Comparison of ENCODE assay signal across 13 cellular contexts in the genomic region with DNA sequence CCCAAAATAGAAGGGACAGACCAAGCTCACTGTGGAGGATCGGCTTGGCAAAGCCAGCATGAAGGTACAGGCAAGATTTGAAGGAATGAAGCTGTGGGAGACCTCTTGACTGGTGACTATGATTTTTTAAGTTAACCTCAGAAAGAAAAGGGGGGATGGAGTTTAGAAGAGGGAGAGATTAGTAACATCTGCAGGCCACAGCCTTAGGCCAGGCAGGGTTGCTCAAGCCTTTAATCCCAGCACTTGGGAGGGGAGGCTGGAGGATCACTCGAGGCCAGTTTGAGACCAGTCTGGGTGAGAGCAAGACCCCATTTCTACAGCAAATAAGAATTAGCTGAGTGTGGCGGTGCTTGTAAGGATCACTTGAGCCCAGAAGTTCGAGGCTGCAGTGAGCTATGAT. TPM values are rescaled to one million over a fixed set of nuclear protein-coding genes. Genes with fewer than 3 reads are reported as not detected.
DNase-seq lines count a peak whose midpoint lies in the region; ATAC-seq, FAIRE-seq and TF ChIP-seq lines count a peak whose summit lies in the region.
"Had no signal": no experiment of that assay in that cellular context is flagged by ENCODE, and none has a peak within 500 bp of the region (broad histone marks: within the 10 kb centered on the region; RNA-seq: fewer than 3 reads in every experiment).

No MANE protein-coding gene starts in this region.

- peaks cover 3% of the 10 kb centered on the region for H3K36me3 Mint-ChIP-seq in effector memory CD8-positive, alpha-beta T cell (ENCODE audit: insufficient read depth)
- H3K36me3 Mint-ChIP-seq in activated naive CD8-positive, alpha-beta T cell treated with anti-CD3 and anti-CD28 coated beads for 36 hours: no peaks in the 10 kb centered on the region

- in situ Hi-C loops in transverse colon (cut with MboI; ENCODE audit: low pct_ligation_motif_present in 1 of 4, low pct_unique_long_range_greater_than_20kb in 1 of 4, low sequenced_read_pairs in 3 of 4): no loop called here

- H3K4me2 ChIP-seq in KMS-11: peak overlapping the region; percentile 94

- H4K20me1 ChIP-seq in KMS-11 (ENCODE audit: insufficient read depth): no peaks in the 10 kb centered on the region

- no peak overlapping the region for H3K4me3 ChIP-seq in KMS-11 (IDR thresholded peaks at IDR 0.05; ENCODE audit: insufficient read depth, low read depth, low read length)
- no peak overlapping the region for H3K4me3 ChIP-seq in mucosa of descending colon
- H3K4me3 ChIP-seq in transverse colon: no peak overlapping the region
- H3K4me3 ChIP-seq: HAP-1 had no signal

- ATAC-seq in effector memory CD8-positive, alpha-beta T cell (replicated peaks): no peak
- peak; percentile 34 for ATAC-seq in mucosa of descending colon

- TF ChIP-seq CTCF in KMS-11 (conservative IDR thresholded peaks at IDR 0.05; ENCODE audit: low read depth, low read length) (no peak), mucosa of descending colon (IDR thresholded peaks at IDR 0.05) (no peak), transverse colon (IDR thresholded peaks at IDR 0.05) (no peak)

- intact Hi-C loops in mucosa of descending colon (cut with DNase I, micrococcal nuclease): no loop called here
- intact Hi-C loops in transverse colon (cut with DNase I; ENCODE audit: low total_unique reads): no loop called here

- no peak overlapping the region for H3K4me3 Mint-ChIP-seq in effector memory CD8-positive, alpha-beta T cell
- no peak overlapping the region for H3K4me3 Mint-ChIP-seq in activated naive CD8-positive, alpha-beta T cell treated with anti-CD3 and anti-CD28 coated beads for 36 hours

- TF ChIP-seq POLR2A in transverse colon (IDR thresholded peaks at IDR 0.05): no peak

- H3K36me3 ChIP-seq in KMS-11 (ENCODE audit: insufficient read depth) (no peaks in the 10 kb centered on the region), mucosa of descending colon (ENCODE audit: low read depth) (no peaks in the 10 kb centered on the region), transverse colon (no peaks in the 10 kb centered on the region)
- H3K36me3 ChIP-seq: HAP-1 had no signal

- H3K27me3 Mint-ChIP-seq in effector memory CD8-positive, alpha-beta T cell: peaks cover 0 to 18% of the 10 kb centered on the region in 2 donors
- peaks cover 32% of the 10 kb centered on the region for H3K27me3 Mint-ChIP-seq in activated naive CD8-positive, alpha-beta T cell treated with anti-CD3 and anti-CD28 coated beads for 36 hours

- peak overlapping the region; percentile 12 to 81 for H3K27ac Mint-ChIP-seq in effector memory CD8-positive, alpha-beta T cell
- H3K27ac Mint-ChIP-seq in activated naive CD8-positive, alpha-beta T cell treated with anti-CD3 and anti-CD28 coated beads for 36 hours: no peak overlapping the region

- H3K9ac ChIP-seq in KMS-11: peak overlapping the region; percentile 41; the same call in 1 of the 2 replicates

- WGBS in transverse colon (ENCODE audit: low coverage in 1 of 2), 2 donors: 64 to 75% methylated on average over 4 of the region's 4 CpGs

- DNase-seq in effector memory CD8-positive, alpha-beta T cell: no peak
- DNase-seq in mucosa of descending colon (no peak), transverse colon (no peak), cerebellum (ENCODE audit: low spot score) (no peak), DMS153 (lab: John Stamatoyannopoulos, UW) (no peak), HTR-8/SVneo (ENCODE audit: insufficient read length, low spot score) (no peak)
- DNase-seq in activated naive CD8-positive, alpha-beta T cell treated with anti-CD3 and anti-CD28 coated beads for 36 hours: no peak
- DNase-seq: activated CD4-positive, alpha-beta T cell treated with anti-CD3 and anti-CD28 coated beads for 1 hour; activated naive CD4-positive, alpha-beta T cell treated with anti-CD3 and anti-CD28 coated beads, Interleukin-2, amount 50 U/mL, for 16 hours; SHP77 had no signal

- H2AFZ ChIP-seq in KMS-11 (ENCODE audit: low read depth): peak overlapping the region; percentile 47; the same call in 1 of the 2 replicates

- H3K4me1 ChIP-seq in KMS-11 (ENCODE audit: low read depth, poor library complexity, severe bottlenecking): peaks cover 70% of the 10 kb centered on the region
- no peaks in the 10 kb centered on the region for H3K4me1 ChIP-seq in mucosa of descending colon (ENCODE audit: low read depth)
- H3K4me1 ChIP-seq in transverse colon: peaks cover 6 to 27% (median 11%) of the 10 kb centered on the region in 4 donors

- FAIRE-seq in HTR-8/SVneo (lab: Jason Lieb, UNC): no peak

- no peaks in the 10 kb centered on the region for H3K9me3 Mint-ChIP-seq in effector memory CD8-positive, alpha-beta T cell
- H3K9me3 Mint-ChIP-seq in activated naive CD8-positive, alpha-beta T cell treated with anti-CD3 and anti-CD28 coated beads for 36 hours: no peaks in the 10 kb centered on the region

- H3K9me3 ChIP-seq in mucosa of descending colon (no peaks in the 10 kb centered on the region), transverse colon (no peaks in the 10 kb centered on the region)
- H3K9me3 ChIP-seq: HAP-1 had no signal

- peaks cover 7 to 24% of the 10 kb centered on the region in 2 donors for H3K4me1 Mint-ChIP-seq in effector memory CD8-positive, alpha-beta T cell (ENCODE audit: low read depth in 2 of 2)
- peaks cover 3% of the 10 kb centered on the region for H3K4me1 Mint-ChIP-seq in activated naive CD8-positive, alpha-beta T cell treated with anti-CD3 and anti-CD28 coated beads for 36 hours

- H3K27me3 ChIP-seq in KMS-11 (ENCODE audit: insufficient read depth, low read depth) (no peaks in the 10 kb centered on the region), transverse colon (no peaks in the 10 kb centered on the region)

- TF ChIP-seq EP300 in transverse colon (IDR thresholded peaks at IDR 0.05; ENCODE audit: low read depth): no peak

- H3K27ac ChIP-seq in KMS-11 (peak overlapping the region; percentile 61), transverse colon (peak overlapping the region; percentile 47 to 60 (median 56))
- H3K27ac ChIP-seq: HL-60 had no signal

- no peaks in the 10 kb centered on the region for H3K79me2 ChIP-seq in KMS-11 (ENCODE audit: insufficient read depth, low read depth)

RNA-seq across cellular contexts. Expression of a gene that starts 46.6 kb away (rescaled TPM):
- 100 to 1,000 TPM in 1 of 3 donors, 10 to 100 TPM in 2; 11.2 to 104 (median 16.3) TPM for total RNA-seq in mucosa of descending colon
- total RNA-seq in transverse colon: 10 to 100 TPM; 16.2 to 26.9 (median 22.7) TPM
- total RNA-seq in activated naive CD8-positive, alpha-beta T cell treated with anti-CD3 and anti-CD28 coated beads for 36 hours: 1 to 10 TPM; 1.2 to 1.5 TPM
- total RNA-seq in cerebellum: 193 TPM

Comparison
In these comparisons a context has a peak if more than half of its experiments do, and no peak if none do; other contexts are left out.
1. RNA of a gene that starts 46.6 kb away (total RNA-seq): 193 TPM in cerebellum (single experiment), 16.2 to 26.9 TPM in transverse colon and 11.2 to 104 TPM in mucosa of descending colon; 1.2 to 1.5 TPM in activated naive CD8-positive, alpha-beta T cell treated with anti-CD3 and anti-CD28 coated beads for 36 hours; every median in the first group is over 4 times any median in the second.